ENCODE assay signal across 25 cellular contexts in the genomic region with DNA sequence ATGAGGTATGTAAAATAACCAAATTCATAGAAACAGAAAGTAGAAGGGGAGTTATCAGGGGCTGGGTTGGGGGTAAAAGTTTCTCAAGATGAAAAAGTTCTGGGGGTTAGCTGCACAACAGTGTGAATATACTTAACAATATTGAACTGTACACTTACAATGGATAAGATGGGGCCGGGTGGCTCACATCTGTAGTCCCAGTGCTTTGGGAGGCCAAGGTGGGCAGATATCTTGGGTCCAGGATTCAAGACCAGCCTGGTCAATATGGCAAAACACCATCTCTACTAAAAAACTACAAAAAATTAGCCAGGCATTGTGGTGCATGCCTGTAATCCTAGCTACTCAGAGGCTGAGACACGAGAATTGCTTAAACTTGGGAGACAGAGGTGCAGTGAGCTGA.
"Had no signal": no experiment of that assay in that cellular context is flagged by ENCODE, and none has a peak within 500 bp of the region (broad histone marks: within the 10 kb centered on the region; RNA-seq: fewer than 3 reads in every experiment).

No MANE protein-coding gene starts in this region.

- H3K4me1 Mint-ChIP-seq: stimulated activated effector memory CD8-positive, alpha-beta T cell treated with anti-CD3 and anti-CD28 coated beads, Interleukin-12 subunit alpha, Interleukin-12 subunit beta, amount 100 ng/mL, for 72 hours; stimulated activated memory B cell treated with anti-CD40 and anti-IgM and Interleukin-4, amounts not matched to agents 10 μg/mL and 1 μg/mL and 100 μg/mL, for 72 hours; stimulated activated naive B cell treated with anti-CD40 and anti-IgM and Interleukin-4, amounts not matched to agents 10 μg/mL and 1 μg/mL and 100 μg/mL, for 72 hours; stimulated activated naive CD8-positive, alpha-beta T cell treated with anti-CD3 and anti-CD28 coated beads, Interleukin-15, amount 100 ng/mL, for 72 hours had no signal

- H3K36me3 Mint-ChIP-seq: stimulated activated effector memory CD8-positive, alpha-beta T cell treated with anti-CD3 and anti-CD28 coated beads, Interleukin-12 subunit alpha, Interleukin-12 subunit beta, amount 100 ng/mL, for 72 hours; type B pancreatic cell had no signal

- H3K4me3 Mint-ChIP-seq: stimulated activated effector memory CD8-positive, alpha-beta T cell treated with anti-CD3 and anti-CD28 coated beads, Interleukin-12 subunit alpha, Interleukin-12 subunit beta, amount 100 ng/mL, for 72 hours; stimulated activated memory B cell treated with anti-CD40 and anti-IgM and Interleukin-4, amounts not matched to agents 10 μg/mL and 1 μg/mL and 100 μg/mL, for 72 hours; stimulated activated naive B cell treated with anti-CD40 and anti-IgM and Interleukin-4, amounts not matched to agents 10 μg/mL and 1 μg/mL and 100 μg/mL, for 72 hours; stimulated activated naive CD8-positive, alpha-beta T cell treated with anti-CD3 and anti-CD28 coated beads, Interleukin-15, amount 100 ng/mL, for 72 hours; stimulated activated naive CD8-positive, alpha-beta T cell treated with anti-CD3 and anti-CD28 coated beads, Interleukin-15, Interleukin-2, amounts not matched to agents 100 ng/mL and 50 ng/mL, for 24 hours; type B pancreatic cell had no signal

- DNase-seq: stimulated activated CD4-positive, alpha-beta T cell treated with anti-CD3 and anti-CD28 coated beads, Interleukin-2, amount 100 ng/mL, for 48 hours; stimulated activated CD4-positive, alpha-beta T cell treated with anti-CD3 and anti-CD28 coated beads, Interleukin-4, amount 100 ng/mL, for 1 hour; stimulated activated CD4-positive, alpha-beta T cell treated with anti-CD3 and anti-CD28 coated beads, Interleukin-4, amount 100 ng/mL, for 24 hours; stimulated activated CD4-positive, alpha-beta T cell treated with anti-CD3 and anti-CD28 coated beads, Interleukin-4, amount 100 ng/mL, for 4 hours; stimulated activated CD8-positive, alpha-beta memory T cell treated with anti-CD3 and anti-CD28 coated beads, Interleukin-4, amount 100 ng/mL, for 48 hours; stimulated activated naive B cell treated with anti-CD40 and anti-IgM and Interleukin-4, amounts not matched to agents 10 μg/mL and 1 μg/mL and 100 μg/mL, for 72 hours; stimulated activated naive CD4-positive, alpha-beta T cell; stimulated activated naive CD4-positive, alpha-beta T cell treated with Interleukin-2 at 50 U/mL for 16 hours; stimulated activated naive CD8-positive, alpha-beta T cell treated with anti-CD3 and anti-CD28 coated beads, Interleukin-15, amount 100 ng/mL, for 72 hours; stimulated activated naive CD8-positive, alpha-beta T cell treated with anti-CD3 and anti-CD28 coated beads, Interleukin-15, Interleukin-2, amounts not matched to agents 100 U/mL and 50 U/mL, for 24 hours; stomach; substantia nigra; testis; thyroid gland; tibial artery; transverse colon; trophoblast cell; upper lobe of left lung; upper lobe of right lung; uterus had no signal

- H3K9me3 ChIP-seq: testis, thyroid gland, tibial artery, transverse colon, upper lobe of right lung, uterus, vagina had no signal

- ATAC-seq: stimulated activated effector memory CD8-positive, alpha-beta T cell treated with anti-CD3 and anti-CD28 coated beads, Interleukin-12 subunit alpha, Interleukin-12 subunit beta, amount 100 ng/mL, for 72 hours; stimulated activated memory B cell treated with anti-CD40 and anti-IgM and Interleukin-4, amounts not matched to agents 10 μg/mL and 1 μg/mL and 100 μg/mL, for 72 hours; stimulated activated naive B cell treated with anti-CD40 and anti-IgM and Interleukin-4, amounts not matched to agents 10 μg/mL and 1 μg/mL and 100 μg/mL, for 72 hours; stimulated activated naive CD8-positive, alpha-beta T cell treated with anti-CD3 and anti-CD28 coated beads, Interleukin-15, amount 100 ng/mL, for 72 hours; stimulated activated naive CD8-positive, alpha-beta T cell treated with anti-CD3 and anti-CD28 coated beads, Interleukin-15, Interleukin-2, amounts not matched to agents 100 U/mL and 50 U/mL, for 24 hours; upper lobe of right lung had no signal

- H3K9me3 Mint-ChIP-seq: type B pancreatic cell had no signal

- H3K27me3 Mint-ChIP-seq: stimulated activated memory B cell treated with anti-CD40 and anti-IgM and Interleukin-4, amounts not matched to agents 10 μg/mL and 1 μg/mL and 100 μg/mL, for 72 hours had no signal

- H3K27ac Mint-ChIP-seq: stimulated activated effector memory CD8-positive, alpha-beta T cell treated with anti-CD3 and anti-CD28 coated beads, Interleukin-12 subunit alpha, Interleukin-12 subunit beta, amount 100 ng/mL, for 72 hours; stimulated activated memory B cell treated with anti-CD40 and anti-IgM and Interleukin-4, amounts not matched to agents 10 μg/mL and 1 μg/mL and 100 μg/mL, for 72 hours; stimulated activated naive B cell treated with anti-CD40 and anti-IgM and Interleukin-4, amounts not matched to agents 10 μg/mL and 1 μg/mL and 100 μg/mL, for 72 hours; stimulated activated naive CD8-positive, alpha-beta T cell treated with anti-CD3 and anti-CD28 coated beads, Interleukin-15, amount 100 ng/mL, for 72 hours; stimulated activated naive CD8-positive, alpha-beta T cell treated with anti-CD3 and anti-CD28 coated beads, Interleukin-15, Interleukin-2, amounts not matched to agents 100 ng/mL and 50 ng/mL, for 24 hours; type B pancreatic cell had no signal
